Comparison of ENCODE assay signal across 10 cellular contexts in the genomic region with DNA sequence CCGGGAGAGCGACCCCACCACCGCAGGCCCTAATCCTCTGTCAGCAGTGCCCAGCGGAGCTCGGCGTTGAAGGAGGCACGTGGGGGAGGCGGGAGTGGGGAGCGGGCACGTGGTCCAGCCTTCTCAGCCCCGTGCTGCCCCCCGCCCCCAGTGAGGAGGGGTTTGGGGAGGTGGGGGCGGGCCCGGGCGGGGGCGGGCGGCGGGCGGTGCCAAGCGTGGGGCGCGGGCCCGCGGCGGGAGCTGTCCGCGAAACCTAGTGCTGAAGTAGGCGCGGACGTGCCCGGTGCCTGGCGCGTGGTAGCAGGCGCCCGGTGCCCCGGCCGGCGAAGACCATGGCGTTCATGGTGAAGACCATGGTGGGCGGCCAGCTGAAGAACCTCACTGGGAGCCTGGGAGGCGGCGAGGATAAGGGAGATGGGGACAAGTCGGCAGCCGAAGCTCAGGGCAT. TPM values are rescaled to one million over a fixed set of nuclear protein-coding genes. Genes with fewer than 3 reads are reported as not detected.
DNase-seq lines count a peak whose midpoint lies in the region; ATAC-seq and TF ChIP-seq lines count a peak whose summit lies in the region.
"Had no signal": no experiment of that assay in that cellular context is flagged by ENCODE, and none has a peak within 500 bp of the region (broad histone marks: within the 10 kb centered on the region; RNA-seq: fewer than 3 reads in every experiment).

A gene with protein sequence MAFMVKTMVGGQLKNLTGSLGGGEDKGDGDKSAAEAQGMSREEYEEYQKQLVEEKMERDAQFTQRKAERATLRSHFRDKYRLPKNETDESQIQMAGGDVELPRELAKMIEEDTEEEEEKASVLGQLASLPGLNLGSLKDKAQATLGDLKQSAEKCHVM (plus strand): TSS at position 256 of the 448 bp plus-strand sequence. CDS start 77 bp downstream, at position 333.

- intact Hi-C loops in activated naive CD4-positive, alpha-beta T cell treated with anti-CD3 and anti-CD28 coated beads for 36 hours (cut with micrococcal nuclease): loop anchor here (5.0 kb wide), 1 partner anchor 171 kb away; the partner anchor contains the start of gene SCAMP5
- intact Hi-C loops in left lung (cut with DNase I): no loop called here
- intact Hi-C loops in PC-3 (cut with micrococcal nuclease): no loop called here

- no peaks in the 10 kb centered on the region for H3K9me2 ChIP-seq in PC-3 (replicated peaks; ENCODE audit: low read length)

- no peak within 1 kb of the TSS for H3K9ac ChIP-seq in PC-3 (ENCODE audit: low read length)

- peaks cover 6% of the 10 kb centered on the region for H3K4me1 Mint-ChIP-seq in activated naive CD4-positive, alpha-beta T cell treated with anti-CD3 and anti-CD28 coated beads for 36 hours (ENCODE audit: low read depth)

- H3K36me3 Mint-ChIP-seq in activated naive CD4-positive, alpha-beta T cell treated with anti-CD3 and anti-CD28 coated beads for 36 hours (ENCODE audit: low read depth): no peaks in the 10 kb centered on the region

- H3K27me3 Mint-ChIP-seq in activated naive CD4-positive, alpha-beta T cell treated with anti-CD3 and anti-CD28 coated beads for 36 hours (ENCODE audit: low read depth): peaks cover 21% of the 10 kb centered on the region

- no peaks in the 10 kb centered on the region for H4K20me1 ChIP-seq in PC-3 (ENCODE audit: low read length)

- H3K79me2 ChIP-seq in PC-3 (ENCODE audit: low read length): no peaks in the 10 kb centered on the region

- no peaks in the 10 kb centered on the region for H3K4me1 ChIP-seq in left lung
- peaks cover 20% of the 10 kb centered on the region for H3K4me1 ChIP-seq in PC-3 (ENCODE audit: insufficient read depth, low read length)
- H3K4me1 ChIP-seq: Caco-2 had no signal

- DNase-seq in AG08395 (ENCODE audit: low spot score): peak; percentile 48
- DNase-seq in NCI-H460 (ENCODE audit: extremely low read depth, low read depth): peak; percentile 9
- peak; percentile 53 for DNase-seq in activated naive CD4-positive, alpha-beta T cell treated with anti-CD3 and anti-CD28 coated beads for 36 hours
- no peak for DNase-seq in left lung
- DNase-seq in PC-3: no peak

- H3F3A ChIP-seq in PC-3 (ENCODE audit: low read length, unreplicated experiment): no peaks in the 10 kb centered on the region

- H3K4me2 ChIP-seq in PC-3 (ENCODE audit: low read length): no peak within 1 kb of the TSS

- ATAC-seq in left lung (peak; percentile 81), HG02588 (IDR thresholded peaks at IDR 0.05; ENCODE audit: unreplicated experiment) (no peak), PC-3 (no peak), GM18861 (IDR thresholded peaks at IDR 0.05; ENCODE audit: unreplicated experiment) (no peak), HG02678 (IDR thresholded peaks at IDR 0.05; ENCODE audit: unreplicated experiment) (no peak)

- TF ChIP-seq CTCF in left lung (IDR thresholded peaks at IDR 0.05): no peak
- no peak for TF ChIP-seq CTCF in PC-3 (conservative IDR thresholded peaks at IDR 0.05; ENCODE audit: low read depth, low read length)

- H3K4me3 ChIP-seq in left lung (no peak within 1 kb of the TSS), PC-3 (ENCODE audit: low read length) (no peak within 1 kb of the TSS)

- BruUV-seq in PC-3 (replicated peaks; lab: Mats Ljungman, UMichigan): no TSS peak

- H2AFZ ChIP-seq in PC-3 (ENCODE audit: low read length): no peak within 1 kb of the TSS

- no peaks in the 10 kb centered on the region for H3K9me3 ChIP-seq in left lung
- no peaks in the 10 kb centered on the region for H3K9me3 ChIP-seq in PC-3 (ENCODE audit: low read length)
- H3K9me3 ChIP-seq: Caco-2 had no signal

- H3K4me3 Mint-ChIP-seq in activated naive CD4-positive, alpha-beta T cell treated with anti-CD3 and anti-CD28 coated beads for 36 hours: no peak within 1 kb of the TSS

- CTCF ChIA-PET in activated naive CD4-positive, alpha-beta T cell treated with anti-CD3 and anti-CD28 coated beads for 36 hours (lab: Charles Lee): interaction anchor here (0.5 to 2.3 kb wide), 8 partner anchors 19 to 374 kb away, joined by 3 to 5 read pairs (median 3); no protein-coding TSS in a partner anchor
- CTCF ChIA-PET in PC-3 (lab: Charles Lee): no interaction called here

- no peak within 1 kb of the TSS for H3K27ac Mint-ChIP-seq in activated naive CD4-positive, alpha-beta T cell treated with anti-CD3 and anti-CD28 coated beads for 36 hours

- POLR2A ChIA-PET in PC-3 (lab: Charles Lee; ENCODE audit: unreplicated experiment): no interaction called here

- H3K27me3 ChIP-seq in left lung (peaks cover 9 to 50% of the 10 kb centered on the region in 2 donors), PC-3 (ENCODE audit: low read length) (no peaks in the 10 kb centered on the region)

- H3K27ac ChIP-seq in left lung (no peak within 1 kb of the TSS), PC-3 (ENCODE audit: low read length) (no peak within 1 kb of the TSS)

- no peaks in the 10 kb centered on the region for H3K9me3 Mint-ChIP-seq in activated naive CD4-positive, alpha-beta T cell treated with anti-CD3 and anti-CD28 coated beads for 36 hours

- H3K36me3 ChIP-seq in left lung (no peaks in the 10 kb centered on the region), PC-3 (ENCODE audit: low read depth, low read length) (no peaks in the 10 kb centered on the region)

RNA-seq across cellular contexts. Expression of the gene that starts here (rescaled TPM):
- 0.07 TPM in 1 of 2 replicates, not detected in the other for total RNA-seq in NCI-H460 (2014; rRNA removed; shearing (Covaris generic))
- not detected in 2 replicates for polyA plus RNA-seq in NCI-H460 (2014; cell fraction: nucleus; rRNA removed)
- total RNA-seq in activated naive CD4-positive, alpha-beta T cell treated with anti-CD3 and anti-CD28 coated beads for 36 hours: not detected
- total RNA-seq in left lung: not detected
- not detected in 2 replicates for total RNA-seq in PC-3 (2014; rRNA removed)
- total RNA-seq: Caco-2, osteocyte had no signal

Comparison
In these comparisons a context has a peak if more than half of its experiments do, and no peak if none do; other contexts are left out.
1. Peak in DNase-seq in NCI-H460; RNA of the gene not detected or under 1 TPM.
2. Peak in DNase-seq in activated naive CD4-positive, alpha-beta T cell treated with anti-CD3 and anti-CD28 coated beads for 36 hours; RNA of the gene not detected or under 1 TPM.
3. Peak in ATAC-seq in left lung; RNA of the gene not detected or under 1 TPM.